19 cellular contexts compared by ENCODE assay signal in genomic region chr9:35561468-35562261, GRCh38. TPM values are rescaled to one million over a fixed set of nuclear protein-coding genes. Genes with fewer than 3 reads are reported as not detected.
"Had no signal": no experiment of that assay in that cellular context is flagged by ENCODE, and none has a peak within 500 bp of the region (broad histone marks: within the 10 kb centered on the region; RNA-seq: fewer than 3 reads in every experiment).

No MANE protein-coding gene starts in this region.

- H3K27ac ChIP-seq: colonic mucosa, lower lobe of right lung, parathyroid adenoma, SJCRH30, upper lobe of right lung had no signal

- H3K36me3 ChIP-seq: colonic mucosa, SJCRH30 had no signal

- H3K27ac Mint-ChIP-seq: activated B cell treated with CpG ODN at 0.5 μM for 24 hours; activated CD4-positive, alpha-beta T cell treated with anti-CD3 and anti-CD28 coated beads, Interleukin-2, amount 10 ng/mL, durations not matched to agents 24 days and 14 days; activated CD8-positive, alpha-beta T cell treated with anti-CD3 and anti-CD28 coated beads, Interleukin-2, amount 10 ng/mL, durations not matched to agents 7 days and 5 days; mesothelial cell of epicardium had no signal

- ATAC-seq: activated CD8-positive, alpha-beta T cell treated with anti-CD3 and anti-CD28 coated beads, Interleukin-2, amount 10 ng/mL, durations not matched to agents 7 days and 5 days; lower lobe of right lung; stimulated activated naive CD8-positive, alpha-beta T cell treated with anti-CD3 and anti-CD28 coated beads, Interleukin-15, Interleukin-2, amounts not matched to agents 100 U/mL and 50 U/mL, for 24 hours; upper lobe of right lung had no signal

- H3K27me3 Mint-ChIP-seq: activated B cell treated with CpG ODN at 0.5 μM for 24 hours; activated CD4-positive, alpha-beta T cell treated with anti-CD3 and anti-CD28 coated beads, Interleukin-2, amount 10 ng/mL, durations not matched to agents 24 days and 14 days; activated naive CD8-positive, alpha-beta T cell treated with anti-CD3 and anti-CD28 coated beads, Interleukin-2, amount 10 ng/mL, durations not matched to agents 7 days and 5 days had no signal

- H3K9me3 Mint-ChIP-seq: activated B cell treated with CpG ODN at 0.5 μM for 24 hours; activated CD4-positive, alpha-beta T cell treated with anti-CD3 and anti-CD28 coated beads, Interleukin-2, amount 10 ng/mL, durations not matched to agents 24 days and 14 days; activated naive CD8-positive, alpha-beta T cell treated with anti-CD3 and anti-CD28 coated beads, Interleukin-2, amount 10 ng/mL, durations not matched to agents 7 days and 5 days; mesothelial cell of epicardium had no signal

- H3K36me3 Mint-ChIP-seq: activated naive CD8-positive, alpha-beta T cell treated with anti-CD3 and anti-CD28 coated beads, Interleukin-2, amount 10 ng/mL, durations not matched to agents 7 days and 5 days had no signal

- H3K27me3 ChIP-seq: colonic mucosa, heart right ventricle, SJCRH30, upper lobe of right lung had no signal

- DNase-seq: activated B cell treated with CpG ODN at 0.5 μM for 24 hours; activated CD4-positive, alpha-beta T cell treated with anti-CD3 and anti-CD28 coated beads, Interleukin-2, amount 10 ng/mL, durations not matched to agents 24 days and 14 days; activated CD8-positive, alpha-beta T cell treated with anti-CD3 and anti-CD28 coated beads, Interleukin-2, amount 10 ng/mL, durations not matched to agents 7 days and 5 days; activated naive CD8-positive, alpha-beta T cell treated with anti-CD3 and anti-CD28 coated beads, Interleukin-2, amount 10 ng/mL, durations not matched to agents 7 days and 5 days; aorta; colonic mucosa; effector CD8-positive, alpha-beta T cell; heart right ventricle; left cardiac atrium; lower lobe of right lung; SJCRH30; small intestine; stimulated activated CD4-positive, alpha-beta T cell treated with anti-CD3 and anti-CD28 coated beads, Interleukin-4, amount 100 ng/mL, for 4 hours; stimulated activated CD8-positive, alpha-beta memory T cell treated with anti-CD3 and anti-CD28 coated beads, Interleukin-4, amount 100 ng/mL, for 48 hours; stimulated activated naive CD8-positive, alpha-beta T cell treated with anti-CD3 and anti-CD28 coated beads, Interleukin-15, Interleukin-2, amounts not matched to agents 100 U/mL and 50 U/mL, for 24 hours; SW 1271; upper lobe of right lung had no signal

- H3K4me3 Mint-ChIP-seq: activated B cell treated with CpG ODN at 0.5 μM for 24 hours; activated CD4-positive, alpha-beta T cell treated with anti-CD3 and anti-CD28 coated beads, Interleukin-2, amount 10 ng/mL, durations not matched to agents 24 days and 14 days; activated CD8-positive, alpha-beta T cell treated with anti-CD3 and anti-CD28 coated beads, Interleukin-2, amount 10 ng/mL, durations not matched to agents 7 days and 5 days; activated naive CD8-positive, alpha-beta T cell treated with anti-CD3 and anti-CD28 coated beads, Interleukin-2, amount 10 ng/mL, durations not matched to agents 7 days and 5 days; mesothelial cell of epicardium had no signal

- H3K4me1 ChIP-seq: colonic mucosa had no signal

- H3K4me3 ChIP-seq: colonic mucosa, heart right ventricle, lower lobe of right lung, SJCRH30, upper lobe of right lung had no signal

- H3K9me3 ChIP-seq: colonic mucosa, heart right ventricle, lower lobe of right lung, SJCRH30, upper lobe of right lung had no signal

RNA-seq across cellular contexts. Expression of gene CD72, which starts 56.5 kb away (rescaled TPM):
- total RNA-seq: SJCRH30 had no signal
